Comparison of ENCODE assay signal across 11 cellular contexts in genomic region chr6:33191383-33192104, GRCh38. TPM values are rescaled to one million over a fixed set of nuclear protein-coding genes. Genes with fewer than 3 reads are reported as not detected.
A peak's percentile ranks its signal among the peaks of the same experiment; 100 is the strongest.
DNase-seq lines count a peak whose midpoint lies in the region; ATAC-seq lines count a peak whose summit lies in the region.
"Had no signal": no experiment of that assay in that cellular context is flagged by ENCODE, and none has a peak within 500 bp of the region (broad histone marks: within the 10 kb centered on the region; RNA-seq: fewer than 3 reads in every experiment).

No MANE protein-coding gene starts in this region.

- H3K4me3 Mint-ChIP-seq in immature natural killer cell: peak overlapping the region in 3 of 5 donors; percentile 24 to 79 (median 58)
- H3K4me3 Mint-ChIP-seq: activated CD4-positive, alpha-beta memory T cell treated with anti-CD3 and anti-CD28 coated beads, Interleukin-2, amount 10 ng/mL, durations not matched to agents 7 days and 5 days had no signal

- no peaks in the 10 kb centered on the region for H3K9me3 ChIP-seq in BLaER1

- no peak overlapping the region for H3K27ac Mint-ChIP-seq in immature natural killer cell
- H3K27ac Mint-ChIP-seq: activated CD4-positive, alpha-beta memory T cell treated with anti-CD3 and anti-CD28 coated beads, Interleukin-2, amount 10 ng/mL, durations not matched to agents 7 days and 5 days had no signal

- H3K9ac ChIP-seq in BLaER1: no peak overlapping the region

- peaks cover 19 to 33% (median 21%) of the 10 kb centered on the region in 3 donors for H3K36me3 Mint-ChIP-seq in immature natural killer cell

- peaks cover 16% of the 10 kb centered on the region for H3K4me1 ChIP-seq in BLaER1

- H4K20me1 ChIP-seq in BLaER1: peaks cover 39% of the 10 kb centered on the region

- peak overlapping the region; percentile 85 for H3K4me2 ChIP-seq in BLaER1

- H3K27ac ChIP-seq in BLaER1: no peak overlapping the region

- H3K36me3 ChIP-seq in BLaER1: peaks cover 31% of the 10 kb centered on the region

- H3K27me3 Mint-ChIP-seq in immature natural killer cell (ENCODE audit: low read depth in 3 of 3): peaks cover 1 to 18% (median 15%) of the 10 kb centered on the region in 3 donors

- peaks cover 37% of the 10 kb centered on the region for H3K27me3 ChIP-seq in BLaER1

- DNase-seq in NCI-H2196 treated with DMSO at 0.1 percent for 48 hours (lab: John Stamatoyannopoulos, UW; ENCODE audit: unreplicated experiment) (peak; percentile 77), immature natural killer cell (no peak), NCI-H1092 treated with DMSO at 0.1 percent for 48 hours (lab: John Stamatoyannopoulos, UW) (no peak)
- DNase-seq: activated CD4-positive, alpha-beta memory T cell treated with anti-CD3 and anti-CD28 coated beads, Interleukin-2, amount 10 ng/mL, durations not matched to agents 7 days and 5 days; activated naive CD4-positive, alpha-beta T cell treated with anti-CD3 and anti-CD28 coated beads, Interleukin-2, amount 50 U/mL, for 16 hours; foreskin melanocyte; GF-D8; NCI-H2029 had no signal

- H3K9me3 Mint-ChIP-seq in immature natural killer cell: peaks cover 0 to 1% (median 0%) of the 10 kb centered on the region in 6 donors
- H3K9me3 Mint-ChIP-seq: activated CD4-positive, alpha-beta memory T cell treated with anti-CD3 and anti-CD28 coated beads, Interleukin-2, amount 10 ng/mL, durations not matched to agents 7 days and 5 days had no signal

- ATAC-seq in HG02642 (IDR thresholded peaks at IDR 0.05; ENCODE audit: poor library complexity, unreplicated experiment) (no peak), GM21723 (IDR thresholded peaks at IDR 0.05; ENCODE audit: unreplicated experiment) (no peak)

- no peak overlapping the region for H3K4me3 ChIP-seq in BLaER1

- H3K4me1 Mint-ChIP-seq in immature natural killer cell: peaks cover 13 to 15% of the 10 kb centered on the region in 2 donors

RNA-seq across cellular contexts. Expression of gene COL11A2, which starts 0.7 kb away (rescaled TPM):
- polyA plus RNA-seq in immature natural killer cell: under 1 TPM in 2 of 3 donors, not detected in 1; 0.33 to 0.67 TPM

RNA-seq across cellular contexts. Expression of gene RXRB, which starts 8.9 kb away (rescaled TPM):
- polyA plus RNA-seq in immature natural killer cell: 10 to 100 TPM in 1 of 3 donors, 1 to 10 TPM in 2; 6.0 to 11.8 (median 6.9) TPM

RNA-seq across cellular contexts. Expression of gene SLC39A7, which starts 9.1 kb away (rescaled TPM):
- 10 to 100 TPM; 27.4 to 67.5 (median 45.4) TPM for polyA plus RNA-seq in immature natural killer cell

RNA-seq across cellular contexts. Expression of gene HSD17B8, which starts 12.9 kb away (rescaled TPM):
- polyA plus RNA-seq in immature natural killer cell: 10 to 100 TPM; 28.8 to 47.6 (median 34.3) TPM

RNA-seq across cellular contexts. Expression of gene RING1, which starts 16.8 kb away (rescaled TPM):
- 1 to 10 TPM; 5.5 to 9.5 (median 9.2) TPM for polyA plus RNA-seq in immature natural killer cell
